1 cellular context compared by ENCODE assay signal in genomic region chr13:48493076-48493765, GRCh38.
TF ChIP-seq lines count a peak whose summit lies in the region.

No MANE protein-coding gene starts in this region.

TF ChIP-seq in GM12878, 131 proteins besides CTCF, POLR2A, EP300 and RAD21 (continued from another document):
- TF ChIP-seq CUX1 (IDR thresholded peaks at IDR 0.05; ENCODE audit: insufficient replicate concordance, low read depth, low read length) (no peak), HDAC2 (IDR thresholded peaks at IDR 0.05) (no peak), ZZZ3 (IDR thresholded peaks at IDR 0.05; ENCODE audit: control insufficient read depth, insufficient read length, low read depth) (peak; percentile 79), PAX5 (IDR thresholded peaks at IDR 0.05; ENCODE audit: borderline replicate concordance, low read depth, low read length) (no peak), GABPA (IDR thresholded peaks at IDR 0.05; ENCODE audit: low read depth) (no peak), E2F4 (IDR thresholded peaks at IDR 0.05; ENCODE audit: low read depth, low read length) (no peak), E4F1 (IDR thresholded peaks at IDR 0.05; ENCODE audit: borderline replicate concordance, partially characterized antibody) (no peak)
